9 cellular contexts compared by ENCODE assay signal in genomic region chr2:95023222-95023597, GRCh38. TPM values are rescaled to one million over a fixed set of nuclear protein-coding genes. Genes with fewer than 3 reads are reported as not detected.
A peak's percentile ranks its signal among the peaks of the same experiment; 100 is the strongest.
DNase-seq lines count a peak whose midpoint lies in the region; ATAC-seq, FAIRE-seq and TF ChIP-seq lines count a peak whose summit lies in the region.
"Had no signal": no experiment of that assay in that cellular context is flagged by ENCODE, and none has a peak within 500 bp of the region (broad histone marks: within the 10 kb centered on the region; RNA-seq: fewer than 3 reads in every experiment).

No MANE protein-coding gene starts in this region.

- POLR2A ChIA-PET in A549 (lab: Yijun Ruan, JAX), result no interaction called here

- H3K4me1 ChIP-seq in A549, result 0 out of 3 replicates have a peak, but pooled peaks cover 3% of the 10 kb centered on the region
- peaks cover 0 to 29% of the 10 kb centered on the region in 2 donors for H3K4me1 ChIP-seq in right atrium auricular region

- TF ChIP-seq EP300 in A549 (IDR thresholded peaks at IDR 0.05), result no peak

- TF ChIP-seq RAD21 in A549 (conservative IDR thresholded peaks at IDR 0.05 in 1 of 2, IDR thresholded peaks at IDR 0.05 in 1 of 2), result no peak

- H3K4me1 Mint-ChIP-seq in activated T-helper 2 cell treated with anti-CD3 and anti-CD28 coated beads, Interferon-gamma antibody, Interleukin-2, Interleukin-4, amounts not matched to agents 10 μg/mL and 5 μg/mL and 100 μg/mL, durations not matched to agents 14 hours and 24 hours and 36 hours (ENCODE audit: low read depth), result peaks cover 49% of the 10 kb centered on the region

- CTCF ChIA-PET in A549 (lab: Yijun Ruan, JAX), result interaction anchor here (0.8 to 3.8 kb wide), 23 partner anchors 10 to 163 kb away, joined by 3 to 29 read pairs (median 4); no protein-coding TSS in a partner anchor

- DNase-seq in A549 (ENCODE audit: low read depth in 1 of 2, low spot score in 1 of 2), result peak in 1 of 2 experiments; percentile 40
- peak; percentile 60 for DNase-seq in NCI-H146 (lab: John Stamatoyannopoulos, UW)
- DNase-seq in activated T-helper 2 cell treated with anti-CD3 and anti-CD28 coated beads, Interferon-gamma antibody, Interleukin-2, Interleukin-4, amounts not matched to agents 10 μg/mL and 5 μg/mL and 100 μg/mL, durations not matched to agents 14 hours and 24 hours and 36 hours (ENCODE audit: low spot score), result peak; percentile 46
- DNase-seq in stimulated activated CD4-positive, alpha-beta T cell treated with anti-CD3 and anti-CD28 coated beads, Interleukin-15, amount 100 ng/mL, for 24 hours, result peak; percentile 66
- no peak for DNase-seq in RCC 7860 (ENCODE audit: low spot score)
- DNase-seq in right atrium auricular region (ENCODE audit: low spot score), result no peak

- FAIRE-seq in A549 (lab: Jason Lieb, UNC) (no peak), RCC 7860 (lab: Jason Lieb, UNC) (no peak)

- H3K9me3 Mint-ChIP-seq in activated T-helper 2 cell treated with anti-CD3 and anti-CD28 coated beads, Interferon-gamma antibody, Interleukin-2, Interleukin-4, amounts not matched to agents 10 μg/mL and 5 μg/mL and 100 μg/mL, durations not matched to agents 14 hours and 24 hours and 36 hours, result no peaks in the 10 kb centered on the region

- H3K27ac Mint-ChIP-seq in activated T-helper 2 cell treated with anti-CD3 and anti-CD28 coated beads, Interferon-gamma antibody, Interleukin-2, Interleukin-4, amounts not matched to agents 10 μg/mL and 5 μg/mL and 100 μg/mL, durations not matched to agents 14 hours and 24 hours and 36 hours, result peak overlapping the region; percentile 48

- H3K36me3 Mint-ChIP-seq in activated T-helper 2 cell treated with anti-CD3 and anti-CD28 coated beads, Interferon-gamma antibody, Interleukin-2, Interleukin-4, amounts not matched to agents 10 μg/mL and 5 μg/mL and 100 μg/mL, durations not matched to agents 14 hours and 24 hours and 36 hours (ENCODE audit: low read depth), result peaks cover 19% of the 10 kb centered on the region

- H3K4me2 ChIP-seq in A549, result no peak overlapping the region

- H3K4me3 ChIP-seq in A549 (no peak overlapping the region), right atrium auricular region (no peak overlapping the region)

- H3K4me3 Mint-ChIP-seq in activated T-helper 2 cell treated with anti-CD3 and anti-CD28 coated beads, Interferon-gamma antibody, Interleukin-2, Interleukin-4, amounts not matched to agents 10 μg/mL and 5 μg/mL and 100 μg/mL, durations not matched to agents 14 hours and 24 hours and 36 hours (ENCODE audit: low read depth), result peak overlapping the region; percentile 38

- TF ChIP-seq POLR2A in A549 (IDR thresholded peaks at IDR 0.05; ENCODE audit: low read length), result no peak

- H3K27ac ChIP-seq in A549, result no peak overlapping the region
- no peak overlapping the region for H3K27ac ChIP-seq in right atrium auricular region
- H3K27ac ChIP-seq: parathyroid adenoma had no signal

- 14% methylated on average over 2 of the region's 2 CpGs for WGBS in A549 (ENCODE audit: missing lambda C conversion rate)

- peak; percentile 18; the same call in 1 of the 3 replicates for TF ChIP-seq CTCF in A549 (IDR thresholded peaks at IDR 0.05)
- TF ChIP-seq CTCF in right atrium auricular region (IDR thresholded peaks at IDR 0.05), result no peak

- intact Hi-C loops in activated T-helper 2 cell treated with anti-CD3 and anti-CD28 coated beads, Interferon-gamma antibody, Interleukin-2, Interleukin-4, amounts not matched to agents 10 μg/mL and 5 μg/mL and 100 μg/mL, durations not matched to agents 14 hours and 24 hours and 36 hours (cut with micrococcal nuclease), result loop anchor here (2.0 kb wide), 2 partner anchors 18 to 142 kb away; partner anchors contain the start of gene ZNF2

- H3K27me3 Mint-ChIP-seq in activated T-helper 2 cell treated with anti-CD3 and anti-CD28 coated beads, Interferon-gamma antibody, Interleukin-2, Interleukin-4, amounts not matched to agents 10 μg/mL and 5 μg/mL and 100 μg/mL, durations not matched to agents 14 hours and 24 hours and 36 hours (ENCODE audit: low read depth), result no peaks in the 10 kb centered on the region

- ATAC-seq in A549 (peak in 1 of 2 experiments; percentile 61; a peak in 3 of 6 replicates), GM18909 (IDR thresholded peaks at IDR 0.05; ENCODE audit: poor library complexity, unreplicated experiment) (peak; percentile 45), GM19452 (IDR thresholded peaks at IDR 0.05; ENCODE audit: unreplicated experiment) (no peak)

- no peaks in the 10 kb centered on the region for H3K36me3 ChIP-seq in right atrium auricular region

- no peaks in the 10 kb centered on the region for H3K27me3 ChIP-seq in right atrium auricular region

- H3K9me3 ChIP-seq in A549 (no peaks in the 10 kb centered on the region), right atrium auricular region (no peaks in the 10 kb centered on the region)

TF ChIP-seq in A549, 52 proteins besides CTCF, POLR2A, EP300 and RAD21:
- TF ChIP-seq SMC3 (IDR thresholded peaks at IDR 0.05) (0 out of 3 replicates have a peak, but pooled peaks have one; percentile 12), NPAS2 (CRISPR knock-in tag; IDR thresholded peaks at IDR 0.05; ENCODE audit: borderline replicate concordance) (no peak)

RNA-seq across cellular contexts. Expression of gene MAL, which starts 2.3 kb away (rescaled TPM):
- polyA plus RNA-seq in A549 (2011; rRNA removed) (0.08 TPM in 1 of 2 replicates, not detected in the other), A549 (2017; fragmentation: RNase III; extraction: RNeasy Plus Mini Kit Qiagen cat#74134 plus additional on column Dnase treatment) (not detected in 3 replicates)
- not detected in 2 replicates for polyA plus RNA-seq in A549 (2012; cell fraction: cytosol; rRNA removed)
- not detected in 2 replicates for polyA plus RNA-seq in A549 (2012; cell fraction: nucleus; rRNA removed)
- polyA minus RNA-seq in A549 (2011; rRNA and poly(A)+ RNA removed), result not detected in 2 replicates
- 101 and 117 TPM in 2 replicates for total RNA-seq in activated T-helper 2 cell treated with anti-CD3 and anti-CD28 coated beads, Interferon-gamma antibody, Interleukin-2, Interleukin-4, amounts not matched to agents 10 μg/mL and 5 μg/mL and 100 μg/mL, durations not matched to agents 14 hours and 24 hours and 36 hours
- total RNA-seq in right atrium auricular region, result 1 to 10 TPM; 7.4 to 8.7 TPM

Comparison
In these comparisons a context has a peak if more than half of its experiments do, and no peak if none do; other contexts are left out.
1. DNase-seq: peak in NCI-H146 (single experiment), activated T-helper 2 cell treated with anti-CD3 and anti-CD28 coated beads, Interferon-gamma antibody, Interleukin-2, Interleukin-4, amounts not matched to agents 10 μg/mL and 5 μg/mL and 100 μg/mL, durations not matched to agents 14 hours and 24 hours and 36 hours (single experiment) and stimulated activated CD4-positive, alpha-beta T cell treated with anti-CD3 and anti-CD28 coated beads, Interleukin-15, amount 100 ng/mL, for 24 hours (single experiment); none in RCC 7860 (single experiment) and right atrium auricular region (single experiment).
2. RNA of gene MAL, which starts 2.3 kb away (total RNA-seq): 101 to 117 TPM in activated T-helper 2 cell treated with anti-CD3 and anti-CD28 coated beads, Interferon-gamma antibody, Interleukin-2, Interleukin-4, amounts not matched to agents 10 μg/mL and 5 μg/mL and 100 μg/mL, durations not matched to agents 14 hours and 24 hours and 36 hours; 7.4 to 8.7 TPM in right atrium auricular region; every median in the first group is over 10 times any median in the second.